8 cellular contexts compared by ENCODE assay signal in genomic region chr19:49451430-49452181, GRCh38. TPM values are rescaled to one million over a fixed set of nuclear protein-coding genes. Genes with fewer than 3 reads are reported as not detected.
A peak's percentile ranks its signal among the peaks of the same experiment; 100 is the strongest.
DNase-seq lines count a peak whose midpoint lies in the region; ATAC-seq and TF ChIP-seq lines count a peak whose summit lies in the region.

PIH1D1 (minus strand) TSS chr19:49451814; CDS start chr19:49451574, 240 bp downstream.

- TF ChIP-seq POLR2A in esophagus muscularis mucosa (IDR thresholded peaks at IDR 0.05; ENCODE audit: low read depth) = no peak

- H3K27ac ChIP-seq in Panc1 (ENCODE audit: low read length) (peak within 1 kb of the TSS; percentile 99), esophagus muscularis mucosa (replicated peaks in 1 of 4) (peak within 1 kb of the TSS; percentile 92 to 97 (median 94)), muscle layer of duodenum (ENCODE audit: low read length) (peak within 1 kb of the TSS; percentile 88)

- in situ Hi-C loops in Panc1 (cut with HindIII; ENCODE audit: low pct_unique_long_range_greater_than_20kb, low sequenced_read_pairs) = no loop called here

- H3K27me3 Mint-ChIP-seq in activated T-cell treated with anti-CD3 and anti-CD28 coated beads, Interleukin-2, amount 50 U/mL, for 4 hours (ENCODE audit: low read depth) = no peaks in the 10 kb centered on the region

- H3K27me3 ChIP-seq in Panc1 (ENCODE audit: control insufficient read depth, insufficient read depth, low read length) (no peaks in the 10 kb centered on the region), esophagus muscularis mucosa (no peaks in the 10 kb centered on the region), muscle layer of duodenum (ENCODE audit: low read depth, low read length) (no peaks in the 10 kb centered on the region)

- H3K4me1 Mint-ChIP-seq in activated T-cell treated with anti-CD3 and anti-CD28 coated beads, Interleukin-2, amount 50 U/mL, for 4 hours (ENCODE audit: low read depth) = peaks cover 46% of the 10 kb centered on the region

- intact Hi-C loops in Panc1 (cut with micrococcal nuclease; ENCODE audit: unreplicated experiment) = no loop called here
- intact Hi-C loops in esophagus muscularis mucosa (cut with DNase I) = no loop called here

- H3K4me3 Mint-ChIP-seq in activated T-cell treated with anti-CD3 and anti-CD28 coated beads, Interleukin-2, amount 50 U/mL, for 4 hours = peak within 1 kb of the TSS; percentile 92

- H3K9me3 ChIP-seq in Panc1 (ENCODE audit: control insufficient read depth, insufficient read depth, low read depth, low read length) = no peaks in the 10 kb centered on the region
- no peaks in the 10 kb centered on the region for H3K9me3 ChIP-seq in esophagus muscularis mucosa
- H3K9me3 ChIP-seq in muscle layer of duodenum (ENCODE audit: control insufficient read depth in 1 of 2, low read length in 2 of 2) = no peaks in the 10 kb centered on the region

- peaks cover 13% of the 10 kb centered on the region for H3K36me3 Mint-ChIP-seq in activated T-cell treated with anti-CD3 and anti-CD28 coated beads, Interleukin-2, amount 50 U/mL, for 4 hours (ENCODE audit: insufficient read depth)

- H3K4me1 ChIP-seq in Panc1 (ENCODE audit: control insufficient read depth, insufficient read depth, low read length) (no peaks in the 10 kb centered on the region; the same call in 1 of the 2 replicates), esophagus muscularis mucosa (peaks cover 13 to 60% (median 43%) of the 10 kb centered on the region in 4 donors), muscle layer of duodenum (ENCODE audit: control insufficient read depth in 1 of 2, insufficient read depth in 2 of 2, low read length in 2 of 2) (peaks cover 0 to 25% of the 10 kb centered on the region in 2 donors)

- H3K4me3 ChIP-seq in Panc1 (ENCODE audit: low read depth in 2 of 2, low read length in 2 of 2) = peak within 1 kb of the TSS; percentile 77 to 96
- H3K4me3 ChIP-seq in esophagus muscularis mucosa = peak within 1 kb of the TSS; percentile 62 to 86 (median 71)
- peak within 1 kb of the TSS; percentile 90 to 96 for H3K4me3 ChIP-seq in muscle layer of duodenum (ENCODE audit: low read depth in 1 of 2, low read length in 2 of 2)

- no peaks in the 10 kb centered on the region for H3K9me3 Mint-ChIP-seq in activated T-cell treated with anti-CD3 and anti-CD28 coated beads, Interleukin-2, amount 50 U/mL, for 4 hours

- 1% methylated on average over 42 of the region's 42 CpGs for WGBS in esophagus muscularis mucosa

- DNase-seq in DMS153 treated with DMSO at 0.1 percent for 48 hours (lab: John Stamatoyannopoulos, UW; ENCODE audit: unreplicated experiment) (peak; percentile 98), KG1 (lab: John Stamatoyannopoulos, UW) (peak; percentile 97), Panc1 (ENCODE audit: low read depth, low spot score) (peak; percentile 95), esophagus muscularis mucosa (ENCODE audit: extremely low spot score) (peak; percentile 99)
- DNase-seq in activated T-cell treated with anti-CD3 and anti-CD28 coated beads, Interleukin-2, amount 50 U/mL, for 4 hours = peak; percentile 92
- DNase-seq in stimulated activated CD8-positive, alpha-beta memory T cell treated with anti-CD3 and anti-CD28 coated beads, Interleukin-7, amount 100 ng/mL, for 4 hours (ENCODE audit: low read depth in 2 of 2) = peak; percentile 90 to 96

- BruUV-seq in Panc1 (replicated peaks; lab: Mats Ljungman, UMichigan) = TSS peak; percentile 95

- TF ChIP-seq EP300 in esophagus muscularis mucosa (IDR thresholded peaks at IDR 0.05) = no peak

- no peaks in the 10 kb centered on the region; the same call in 1 of the 2 replicates for H3K36me3 ChIP-seq in Panc1 (ENCODE audit: control insufficient read depth, insufficient read depth, low read length)
- H3K36me3 ChIP-seq in esophagus muscularis mucosa = peaks cover 5 to 37% (median 24%) of the 10 kb centered on the region in 4 donors
- H3K36me3 ChIP-seq in muscle layer of duodenum (ENCODE audit: control insufficient read depth in 1 of 2, insufficient read depth in 2 of 2, low read length in 2 of 2) = peaks cover 3 to 27% of the 10 kb centered on the region in 2 donors

- ATAC-seq in GM21717 (IDR thresholded peaks at IDR 0.05; ENCODE audit: unreplicated experiment) = peak; percentile 42
- ATAC-seq in Panc1 = peak; percentile 82
- peak; percentile 73 to 75 for ATAC-seq in activated T-cell treated with anti-CD3 and anti-CD28 coated beads, Interleukin-2, amount 50 U/mL, for 4 hours

- TF ChIP-seq CTCF in Panc1 (IDR thresholded peaks at IDR 0.05) = no peak
- TF ChIP-seq CTCF in esophagus muscularis mucosa (IDR thresholded peaks at IDR 0.05) = peak; percentile 17 to 40 (median 28)

- POLR2A ChIA-PET in Panc1 (lab: Charles Lee) = interaction anchor here (0.5 to 0.7 kb wide), 6 partner anchors 29 to 523 kb away, joined by 3 to 16 read pairs (median 6); partner anchors contain the start of gene PRRG2

- CTCF ChIA-PET in Panc1 (lab: Charles Lee) = no interaction called here

RNA-seq across cellular contexts. Expression of gene PIH1D1, which starts in this region (rescaled TPM):
- total RNA-seq in Panc1 (2021; ENCODE audit: unreplicated experiment) (78.5 TPM), esophagus muscularis mucosa (10 to 100 TPM; 73.6 to 84.0 (median 78.4) TPM)
- polyA plus RNA-seq in Panc1 (2012; ENCODE audit: insufficient read length) = 72.4 TPM
- total RNA-seq in activated T-cell treated with anti-CD3 and anti-CD28 coated beads, Interleukin-2, amount 50 U/mL, for 4 hours = 100 to 1,000 TPM in 2 of 3 donors, 10 to 100 TPM in 1; 95.0 to 105 (median 105) TPM

Comparison
In these comparisons a context has a peak if more than half of its experiments do, and no peak if none do; other contexts are left out.
1. Peak in every context shown above with its lines: DNase-seq, ATAC-seq, H3K4me3 ChIP-seq and H3K27ac ChIP-seq.